Comparison of ENCODE assay signal across 33 cellular contexts in the genomic region with DNA sequence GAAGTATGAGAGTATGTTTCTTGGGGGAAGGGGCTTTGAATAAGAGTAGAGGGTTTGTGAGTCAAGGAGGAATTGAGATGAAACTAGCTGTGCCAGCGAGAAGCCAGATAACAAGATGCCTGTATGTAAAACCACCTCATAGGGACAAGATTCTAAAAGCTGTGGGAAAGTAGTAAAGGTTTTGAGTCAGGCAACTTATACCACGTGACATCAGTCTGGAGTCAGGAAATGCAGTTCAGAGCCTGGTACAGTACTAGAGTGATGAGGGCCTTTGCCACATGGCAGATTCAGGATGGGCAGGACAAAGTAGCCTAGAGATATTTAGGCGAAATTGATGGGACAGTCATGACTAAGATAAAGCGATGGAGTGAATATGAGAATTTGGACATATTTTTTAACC.
"Had no signal": no experiment of that assay in that cellular context is flagged by ENCODE, and none has a peak within 500 bp of the region (broad histone marks: within the 10 kb centered on the region; RNA-seq: fewer than 3 reads in every experiment).

No MANE protein-coding gene starts in this region.

- H3K27me3 ChIP-seq: adrenal gland, ascending aorta, body of pancreas, brain microvascular endothelial cell, breast epithelium, cardiac muscle cell had no signal

- H3K4me1 ChIP-seq: adrenal gland, ascending aorta, body of pancreas, breast epithelium had no signal

- H3K9me3 ChIP-seq: adrenal gland, body of pancreas, breast epithelium had no signal

- DNase-seq: activated effector memory CD4-positive, alpha-beta T cell treated with anti-CD3 and anti-CD28 coated beads, Interleukin-2, amount 50 U/mL, for 16 hours; activated effector memory CD4-positive, alpha-beta T cell treated with Interleukin-2 at 50 U/mL for 16 hours; activated gamma-delta T cell; activated gamma-delta T cell treated with Interleukin-2 at 50 U/mL for 16 hours; activated naive CD4-positive, alpha-beta T cell; activated naive CD4-positive, alpha-beta T cell treated with anti-CD3 and anti-CD28 coated beads for 36 hours; activated naive CD4-positive, alpha-beta T cell treated with anti-CD3 and anti-CD28 coated beads, Interleukin-2, amount 10 ng/mL, durations not matched to agents 7 days and 5 days; activated naive CD4-positive, alpha-beta T cell treated with anti-CD3 and anti-CD28 coated beads, Interleukin-2, amount 50 U/mL, for 16 hours; activated naive CD4-positive, alpha-beta T cell treated with Interleukin-2 at 50 U/mL for 16 hours; activated naive CD8-positive, alpha-beta T cell treated with anti-CD3 and anti-CD28 coated beads for 36 hours; activated naive CD8-positive, alpha-beta T cell treated with anti-CD3 and anti-CD28 coated beads, Interleukin-2, amount 10 ng/mL, durations not matched to agents 7 days and 5 days; activated naive CD8-positive, alpha-beta T cell treated with anti-CD3 and anti-CD28 coated beads, Interleukin-2, amount 50 U/mL, for 24 hours; activated T-cell treated with anti-CD3 and anti-CD28 coated beads, Interleukin-2, amount 50 U/mL, for 24 hours; activated T-cell treated with anti-CD3 and anti-CD28 coated beads, Interleukin-2, amount 50 U/mL, for 4 hours; activated T-cell treated with anti-CD3 and anti-CD28 coated beads, Interleukin-2, amount 50 U/mL, for 48 hours; activated T-cell treated with anti-CD3 and anti-CD28 coated beads, Interleukin-2, amount 50 U/mL, for 72 hours; adrenal gland; amniotic stem cell; amygdala; anterior cingulate cortex; aorta; body of pancreas; brain microvascular endothelial cell; caudate nucleus; central memory CD4-positive, alpha-beta T cell; cerebellar nuclear complex had no signal

- H3K36me3 ChIP-seq: adrenal gland, ascending aorta, brain microvascular endothelial cell, breast epithelium, cardiac muscle cell had no signal

- H3K27ac ChIP-seq: adrenal gland, ascending aorta, body of pancreas, brain microvascular endothelial cell, breast epithelium, cardiac muscle cell had no signal

- FAIRE-seq: astrocyte, bronchial epithelial cell had no signal

- H3K4me3 ChIP-seq: adrenal gland, ascending aorta, body of pancreas, breast epithelium, cardiac muscle cell had no signal

- ATAC-seq: activated naive CD4-positive, alpha-beta T cell treated with anti-CD3 and anti-CD28 coated beads, Interleukin-2, amount 50 U/mL, for 72 hours; activated naive CD8-positive, alpha-beta T cell treated with anti-CD3 and anti-CD28 coated beads, Interleukin-2, amount 50 U/mL, for 24 hours; activated T-cell treated with anti-CD3 and anti-CD28 coated beads, Interleukin-2, amount 50 U/mL, for 4 hours; activated T-cell treated with anti-CD3 and anti-CD28 coated beads, Interleukin-2, amount 50 U/mL, for 72 hours; activated T-helper 17 cell treated with anti-CD3 and anti-CD28 coated beads, Interleukin-2, amount 50 U/mL, for 72 hours; body of pancreas had no signal
